ENCODE assay signal across 27 cellular contexts in the genomic region with DNA sequence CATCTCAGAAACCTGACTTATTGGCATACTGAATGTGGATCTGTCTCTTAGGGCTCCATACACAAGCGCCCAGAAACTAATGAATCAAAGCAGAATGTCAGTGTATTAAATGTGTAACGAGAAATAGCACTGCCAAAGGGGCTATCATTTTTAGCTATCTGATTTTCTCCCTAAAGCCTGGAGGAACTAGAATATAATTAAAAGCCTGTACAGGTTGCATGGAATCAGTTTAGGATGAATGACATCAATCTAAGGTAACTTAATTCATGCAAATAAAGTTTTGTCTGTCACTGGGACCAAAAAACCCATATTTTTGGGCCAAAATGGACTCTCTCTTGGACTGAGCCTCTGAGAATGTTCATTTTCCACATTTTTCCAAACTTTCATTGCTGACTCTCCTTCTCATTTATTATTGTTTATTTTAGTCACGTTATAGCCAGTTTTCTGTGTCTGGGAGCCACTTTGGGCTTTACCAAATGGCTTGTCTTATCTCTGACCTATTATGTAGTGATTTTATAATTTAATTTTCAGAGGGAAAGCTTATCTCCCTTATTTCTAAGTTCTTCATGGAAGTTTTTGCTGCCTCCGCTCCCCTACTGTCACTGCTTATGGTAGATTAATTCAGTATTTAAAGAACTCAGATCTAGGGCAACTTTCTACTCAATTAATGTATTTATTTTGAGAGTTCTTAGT. TPM values are rescaled to one million over a fixed set of nuclear protein-coding genes. Genes with fewer than 3 reads are reported as not detected.
"Had no signal": no experiment of that assay in that cellular context is flagged by ENCODE, and none has a peak within 500 bp of the region (broad histone marks: within the 10 kb centered on the region; RNA-seq: fewer than 3 reads in every experiment).

No MANE protein-coding gene starts in this region.

- H3K27me3 ChIP-seq: esophagus muscularis mucosa, foreskin keratinocyte, heart right ventricle, pancreas, sigmoid colon, uterus had no signal

- H3K9me3 ChIP-seq: esophagus muscularis mucosa, heart right ventricle, left ventricle myocardium inferior, pancreas, psoas muscle, sigmoid colon, uterus had no signal

- H3K36me3 ChIP-seq: esophagus muscularis mucosa, heart right ventricle, left ventricle myocardium inferior, pancreas, sigmoid colon, uterus had no signal

- H3K4me3 ChIP-seq: esophagus muscularis mucosa, heart right ventricle, left ventricle myocardium inferior, lung, pancreas, psoas muscle, sigmoid colon, uterus had no signal

- H3K9me3 Mint-ChIP-seq: activated naive CD4-positive, alpha-beta T cell treated with anti-CD3 and anti-CD28 coated beads, Interleukin-2, amount 10 ng/mL, durations not matched to agents 7 days and 5 days; activated T-helper 1 cell treated with anti-CD3 and anti-CD28 coated beads, Interleukin-12 subunit alpha, Interleukin-12 subunit beta, Interleukin-2, Interleukin-4 antibody, amounts not matched to agents 30 ng/mL and 10 ng/mL and 1 ng/mL, durations not matched to agents 14 hours and 24 hours and 36 hours; dendritic cell treated with granulocyte-macrophage colony-stimulating factor and Interleukin-4, amounts not matched to agents 40 ng/mL and 50 ng/mL, for 4 days; stimulated activated memory B cell treated with anti-CD40 and anti-IgM and Interleukin-4, amounts not matched to agents 10 μg/mL and 1 μg/mL and 100 μg/mL, for 72 hours; type B pancreatic cell had no signal

- H3K36me3 Mint-ChIP-seq: activated naive CD4-positive, alpha-beta T cell treated with anti-CD3 and anti-CD28 coated beads, Interleukin-2, amount 10 ng/mL, durations not matched to agents 7 days and 5 days; stimulated activated memory B cell treated with anti-CD40 and anti-IgM and Interleukin-4, amounts not matched to agents 10 μg/mL and 1 μg/mL and 100 μg/mL, for 72 hours; type B pancreatic cell had no signal

- H3K27me3 Mint-ChIP-seq: activated naive CD4-positive, alpha-beta T cell treated with anti-CD3 and anti-CD28 coated beads, Interleukin-2, amount 10 ng/mL, durations not matched to agents 7 days and 5 days; dendritic cell treated with granulocyte-macrophage colony-stimulating factor and Interleukin-4, amounts not matched to agents 40 ng/mL and 50 ng/mL, for 4 days; stimulated activated memory B cell treated with anti-CD40 and anti-IgM and Interleukin-4, amounts not matched to agents 10 μg/mL and 1 μg/mL and 100 μg/mL, for 72 hours; stimulated activated naive CD8-positive, alpha-beta T cell treated with anti-CD3 and anti-CD28 coated beads, Interleukin-15, amount 100 ng/mL, for 72 hours; type B pancreatic cell had no signal

- H3K27ac Mint-ChIP-seq: activated naive CD4-positive, alpha-beta T cell treated with anti-CD3 and anti-CD28 coated beads, Interleukin-2, amount 10 ng/mL, durations not matched to agents 7 days and 5 days; activated T-helper 1 cell treated with anti-CD3 and anti-CD28 coated beads, Interleukin-12 subunit alpha, Interleukin-12 subunit beta, Interleukin-2, Interleukin-4 antibody, amounts not matched to agents 30 ng/mL and 10 ng/mL and 1 ng/mL, durations not matched to agents 14 hours and 24 hours and 36 hours; dendritic cell treated with granulocyte-macrophage colony-stimulating factor and Interleukin-4, amounts not matched to agents 40 ng/mL and 50 ng/mL, for 4 days; stimulated activated memory B cell treated with anti-CD40 and anti-IgM and Interleukin-4, amounts not matched to agents 10 μg/mL and 1 μg/mL and 100 μg/mL, for 72 hours; stimulated activated naive CD8-positive, alpha-beta T cell treated with anti-CD3 and anti-CD28 coated beads, Interleukin-15, amount 100 ng/mL, for 72 hours; type B pancreatic cell had no signal

- H3K27ac ChIP-seq: esophagus muscularis mucosa, foreskin keratinocyte, heart right ventricle, left ventricle myocardium inferior, pancreas, psoas muscle, sigmoid colon, uterus had no signal

- H3K4me3 Mint-ChIP-seq: activated naive CD4-positive, alpha-beta T cell treated with anti-CD3 and anti-CD28 coated beads, Interleukin-2, amount 10 ng/mL, durations not matched to agents 7 days and 5 days; activated T-helper 1 cell treated with anti-CD3 and anti-CD28 coated beads, Interleukin-12 subunit alpha, Interleukin-12 subunit beta, Interleukin-2, Interleukin-4 antibody, amounts not matched to agents 30 ng/mL and 10 ng/mL and 1 ng/mL, durations not matched to agents 14 hours and 24 hours and 36 hours; dendritic cell treated with granulocyte-macrophage colony-stimulating factor and Interleukin-4, amounts not matched to agents 40 ng/mL and 50 ng/mL, for 4 days; stimulated activated memory B cell treated with anti-CD40 and anti-IgM and Interleukin-4, amounts not matched to agents 10 μg/mL and 1 μg/mL and 100 μg/mL, for 72 hours; stimulated activated naive CD8-positive, alpha-beta T cell treated with anti-CD3 and anti-CD28 coated beads, Interleukin-15, amount 100 ng/mL, for 72 hours; type B pancreatic cell had no signal

- DNase-seq: activated CD4-positive, alpha-beta T cell treated with anti-CD3 and anti-CD28 coated beads for 4 hours; activated CD4-positive, alpha-beta T cell treated with anti-CD3 and anti-CD28 coated beads, Interleukin-2, amount 50 U/mL, for 48 hours; activated CD8-positive, alpha-beta memory T cell treated with anti-CD3 and anti-CD28 coated beads for 24 hours; activated effector memory CD4-positive, alpha-beta T cell treated with anti-CD3 and anti-CD28 coated beads, Interleukin-2, amount 50 U/mL, for 16 hours; activated naive CD4-positive, alpha-beta T cell treated with anti-CD3 and anti-CD28 coated beads, Interleukin-2, amount 10 ng/mL, durations not matched to agents 7 days and 5 days; amniotic stem cell; central memory CD4-positive, alpha-beta T cell; foreskin keratinocyte; heart right ventricle; left ventricle myocardium inferior; pancreas; psoas muscle; sigmoid colon; small intestine; stimulated activated CD4-positive, alpha-beta T cell treated with anti-CD3 and anti-CD28 coated beads, Interleukin-1b, Interleukin-23, amount 100 ng/mL, for 48 hours; stimulated activated CD4-positive, alpha-beta T cell treated with anti-CD3 and anti-CD28 coated beads, Interleukin-4, amount 100 ng/mL, for 4 hours; stimulated activated CD8-positive, alpha-beta memory T cell treated with anti-CD3 and anti-CD28 coated beads, Interleukin-4, amount 100 ng/mL, for 48 hours; stimulated activated naive CD8-positive, alpha-beta T cell treated with anti-CD3 and anti-CD28 coated beads, Interleukin-15, amount 100 ng/mL, for 72 hours; substantia nigra; uterus had no signal

- H3K4me1 Mint-ChIP-seq: activated naive CD4-positive, alpha-beta T cell treated with anti-CD3 and anti-CD28 coated beads, Interleukin-2, amount 10 ng/mL, durations not matched to agents 7 days and 5 days; stimulated activated memory B cell treated with anti-CD40 and anti-IgM and Interleukin-4, amounts not matched to agents 10 μg/mL and 1 μg/mL and 100 μg/mL, for 72 hours; stimulated activated naive CD8-positive, alpha-beta T cell treated with anti-CD3 and anti-CD28 coated beads, Interleukin-15, amount 100 ng/mL, for 72 hours had no signal

- H3K4me1 ChIP-seq: esophagus muscularis mucosa, foreskin keratinocyte, pancreas, psoas muscle, sigmoid colon, uterus had no signal

RNA-seq across cellular contexts. Expression of gene PRR16, which starts 47.0 kb away (rescaled TPM):
- total RNA-seq: activated T-helper 1 cell treated with anti-CD3 and anti-CD28 coated beads, Interleukin-12 subunit alpha, Interleukin-12 subunit beta, Interleukin-2, Interleukin-4 antibody, amounts not matched to agents 30 ng/mL and 10 ng/mL and 1 ng/mL, durations not matched to agents 14 hours and 24 hours and 36 hours; T-helper 1 cell treated with Interleukin-12 subunit alpha and Interleukin-12 subunit beta and Interleukin-4 antibody, amounts not matched to agents 30 ng/mL and 1 ng/mL, for 36 hours had no signal
- polyA plus RNA-seq: foreskin keratinocyte had no signal
